ENCODE assay signal across 9 cellular contexts in genomic region chr17:2048805-2049204, GRCh38. TPM values are rescaled to one million over a fixed set of nuclear protein-coding genes. Genes with fewer than 3 reads are reported as not detected.
DNase-seq lines count a peak whose midpoint lies in the region; ATAC-seq and TF ChIP-seq lines count a peak whose summit lies in the region.
"Had no signal": no experiment of that assay in that cellular context is flagged by ENCODE, and none has a peak within 500 bp of the region (broad histone marks: within the 10 kb centered on the region; RNA-seq: fewer than 3 reads in every experiment).

No MANE protein-coding gene starts in this region.

- no peaks in the 10 kb centered on the region for H3K27me3 ChIP-seq in BJ (ENCODE audit: control insufficient read depth, insufficient read depth, low read length)
- H3K27me3 ChIP-seq in mammary epithelial cell (ENCODE audit: insufficient read depth, low read length): no peaks in the 10 kb centered on the region

- peak overlapping the region; percentile 86 for H3K4me2 ChIP-seq in mammary epithelial cell (ENCODE audit: insufficient read depth, low read depth, low read length)

- intact Hi-C loops in mammary epithelial cell (cut with micrococcal nuclease): loop anchor here (10.0 kb wide), 1 partner anchor 356 kb away; the partner anchor contains the start of gene MNT
- intact Hi-C loops in left cardiac atrium (cut with DNase I): no loop called here

- no peaks in the 10 kb centered on the region for H3K9me3 ChIP-seq in mammary epithelial cell (replicated peaks; ENCODE audit: insufficient read depth, low read length)

- H2AFZ ChIP-seq in mammary epithelial cell (ENCODE audit: low read depth, low read length): no peak overlapping the region

- no peak overlapping the region for H3K27ac Mint-ChIP-seq in nephron
- no peak overlapping the region for H3K27ac Mint-ChIP-seq in stimulated activated naive B cell treated with anti-CD40 and anti-IgM and Interleukin-4, amounts not matched to agents 10 μg/mL and 1 μg/mL and 100 μg/mL, for 72 hours

- 5% methylated on average over 3 of the region's 9 CpGs for WGBS in mammary epithelial cell (ENCODE audit: low coverage, missing lambda C conversion rate)

- DNase-seq in BJ (ENCODE audit: low read depth) (no peak), LNCaP clone FGC (ENCODE audit: low read depth) (no peak), mammary epithelial cell (no peak), omental fat pad (ENCODE audit: low spot score) (no peak), SK-N-DZ (ENCODE audit: low spot score) (no peak), left cardiac atrium (no peak)
- no peak for DNase-seq in stimulated activated naive B cell treated with anti-CD40 and anti-IgM and Interleukin-4, amounts not matched to agents 10 μg/mL and 1 μg/mL and 100 μg/mL, for 72 hours
- DNase-seq: effector CD8-positive, alpha-beta T cell had no signal

- TF ChIP-seq CTCF in BJ (IDR thresholded peaks at IDR 0.05; ENCODE audit: insufficient read depth, low read depth, low read length) (no peak), LNCaP clone FGC (IDR thresholded peaks at IDR 0.05; ENCODE audit: control insufficient read depth, extremely low read depth, insufficient read depth) (no peak), mammary epithelial cell (conservative IDR thresholded peaks at IDR 0.05 in 1 of 2, IDR thresholded peaks at IDR 0.05 in 1 of 2; ENCODE audit: extremely low read depth in 1 of 2, insufficient read depth in 1 of 2, low read depth in 1 of 2, low read length in 2 of 2) (no peak), nephron (IDR thresholded peaks at IDR 0.05; ENCODE audit: unreplicated experiment in 3 of 3) (no peak), omental fat pad (IDR thresholded peaks at IDR 0.05) (no peak)

- H3K4me3 ChIP-seq in BJ (ENCODE audit: low read depth, low read length) (peak overlapping the region; percentile 55), LNCaP clone FGC (ENCODE audit: low read depth, low read length) (peak overlapping the region; percentile 64), mammary epithelial cell (replicated peaks in 1 of 3; ENCODE audit: insufficient read depth in 1 of 3, low read depth in 2 of 3, low read length in 3 of 3) (peak overlapping the region; percentile 67 to 82 (median 71))

- ATAC-seq in omental fat pad (ENCODE audit: low FRiP score) (no peak), left cardiac atrium (no peak)
- ATAC-seq in stimulated activated naive B cell treated with anti-CD40 and anti-IgM and Interleukin-4, amounts not matched to agents 10 μg/mL and 1 μg/mL and 100 μg/mL, for 72 hours (replicated peaks): no peak

- peak overlapping the region; percentile 95 for H3K9ac ChIP-seq in mammary epithelial cell (ENCODE audit: insufficient read depth, low read length)

- dilution Hi-C loops in mammary epithelial cell (cut with HindIII; ENCODE audit: low sequenced_read_pairs): no loop called here

- BruUV-seq in mammary epithelial cell (replicated peaks; lab: Mats Ljungman, UMichigan): no TSS peak

- H4K20me1 ChIP-seq in mammary epithelial cell (ENCODE audit: insufficient read depth, low read length): no peaks in the 10 kb centered on the region

- H3K27ac ChIP-seq in mammary epithelial cell (ENCODE audit: insufficient read depth, low read depth, low read length): peak overlapping the region; percentile 90

- no peaks in the 10 kb centered on the region for H3K9me3 Mint-ChIP-seq in nephron
- no peaks in the 10 kb centered on the region for H3K9me3 Mint-ChIP-seq in stimulated activated naive B cell treated with anti-CD40 and anti-IgM and Interleukin-4, amounts not matched to agents 10 μg/mL and 1 μg/mL and 100 μg/mL, for 72 hours

- H3K4me3 Mint-ChIP-seq in nephron: peak overlapping the region; percentile 81 to 87 (median 84)
- peak overlapping the region in 1 of 2 donors; percentile 77 for H3K4me3 Mint-ChIP-seq in stimulated activated naive B cell treated with anti-CD40 and anti-IgM and Interleukin-4, amounts not matched to agents 10 μg/mL and 1 μg/mL and 100 μg/mL, for 72 hours

- H3K79me2 ChIP-seq in mammary epithelial cell (ENCODE audit: insufficient read depth, low read length): peaks cover 10% of the 10 kb centered on the region

- CTCF ChIA-PET in BJ (lab: Yijun Ruan, JAX): interaction anchor here (0.6 to 1.5 kb wide), 6 partner anchors 11 to 234 kb away, joined by 3 to 4 read pairs (median 3); no protein-coding TSS in a partner anchor
- CTCF ChIA-PET in mammary epithelial cell (lab: Charles Lee; ENCODE audit: low non-redundant PET): no interaction called here

- peaks cover 25% of the 10 kb centered on the region for H3K4me1 ChIP-seq in mammary epithelial cell (ENCODE audit: insufficient read depth, low read length)

- POLR2A ChIA-PET in BJ (lab: Charles Lee): no interaction called here

- H3K4me1 Mint-ChIP-seq in nephron: peaks cover 17% of the 10 kb centered on the region
- peaks cover 23 to 37% of the 10 kb centered on the region in 2 donors for H3K4me1 Mint-ChIP-seq in stimulated activated naive B cell treated with anti-CD40 and anti-IgM and Interleukin-4, amounts not matched to agents 10 μg/mL and 1 μg/mL and 100 μg/mL, for 72 hours

- H3K36me3 ChIP-seq in BJ (ENCODE audit: control insufficient read depth, insufficient read depth, low read length) (peaks cover 1% of the 10 kb centered on the region; the same call in 1 of the 2 replicates), mammary epithelial cell (ENCODE audit: insufficient read depth, low read length) (no peaks in the 10 kb centered on the region)

- H3K27me3 Mint-ChIP-seq in nephron (ENCODE audit: low read depth): peaks cover 41% of the 10 kb centered on the region
- H3K27me3 Mint-ChIP-seq in stimulated activated naive B cell treated with anti-CD40 and anti-IgM and Interleukin-4, amounts not matched to agents 10 μg/mL and 1 μg/mL and 100 μg/mL, for 72 hours: peaks cover 24 to 25% of the 10 kb centered on the region in 2 donors

- H3K36me3 Mint-ChIP-seq in nephron (ENCODE audit: low read depth): peaks cover 5% of the 10 kb centered on the region
- H3K36me3 Mint-ChIP-seq in stimulated activated naive B cell treated with anti-CD40 and anti-IgM and Interleukin-4, amounts not matched to agents 10 μg/mL and 1 μg/mL and 100 μg/mL, for 72 hours: peaks cover 11 to 14% of the 10 kb centered on the region in 2 donors

- in situ Hi-C loops in mammary epithelial cell (cut with MboI; ENCODE audit: low sequenced_read_pairs in 2 of 2): loop anchor here in 1 of 2 donors (25.0 kb wide), 1 partner anchor 337 kb away; the partner anchor contains the start of genes TLCD2 and WDR81

RNA-seq across cellular contexts. Expression of gene HIC1, which starts 6.1 kb away (rescaled TPM):
- polyA plus RNA-seq in BJ (2011; rRNA removed): 14.8 and 15.1 TPM in 2 replicates
- 10.3 and 11.1 TPM in 2 replicates for polyA minus RNA-seq in BJ (2011; rRNA and poly(A)+ RNA removed)
- total RNA-seq in mammary epithelial cell: 1 to 10 TPM in 1 of 2 donors, under 1 TPM in 1; 0.67 to 1.3 TPM
- 0.20 TPM for polyA plus RNA-seq in mammary epithelial cell
- polyA minus RNA-seq in mammary epithelial cell: not detected
- 10 to 100 TPM in 3 of 4 donors, 1 to 10 TPM in 1; 9.9 to 63.8 (median 37.3) TPM for total RNA-seq in omental fat pad
- 0.89 and 4.4 TPM in 2 replicates for polyA plus RNA-seq in SK-N-DZ (2014; cell fraction: cytosol; rRNA removed)
- 9.0 and 14.7 TPM in 2 replicates for polyA plus RNA-seq in SK-N-DZ (2014; cell fraction: nucleus; rRNA removed)
- 10 to 100 TPM; 20.6 to 22.1 TPM for total RNA-seq in left cardiac atrium

RNA-seq across cellular contexts. Expression of gene OVCA2, which starts 7.0 kb away (rescaled TPM):
- polyA plus RNA-seq in BJ (2011; rRNA removed) (42.0 and 56.7 TPM in 2 replicates), mammary epithelial cell (68.4 TPM)
- 12.0 and 19.1 TPM in 2 replicates for polyA minus RNA-seq in BJ (2011; rRNA and poly(A)+ RNA removed)
- total RNA-seq in mammary epithelial cell (10 to 100 TPM; 44.1 to 65.7 TPM), omental fat pad (10 to 100 TPM; 21.1 to 30.4 (median 26.2) TPM), left cardiac atrium (10 to 100 TPM; 15.4 to 26.5 TPM)
- 28.3 TPM for polyA minus RNA-seq in mammary epithelial cell
- 40.6 and 46.7 TPM in 2 replicates for polyA plus RNA-seq in SK-N-DZ (2014; cell fraction: cytosol; rRNA removed)
- polyA plus RNA-seq in SK-N-DZ (2014; cell fraction: nucleus; rRNA removed): 28.2 and 44.6 TPM in 2 replicates

RNA-seq across cellular contexts. Expression of gene DPH1, which starts 18.9 kb away (rescaled TPM):
- 36.1 and 54.6 TPM in 2 replicates for polyA plus RNA-seq in BJ (2011; rRNA removed)
- 41.5 and 59.5 TPM in 2 replicates for polyA minus RNA-seq in BJ (2011; rRNA and poly(A)+ RNA removed)
- total RNA-seq in mammary epithelial cell: 10 to 100 TPM; 29.0 to 36.2 TPM
- polyA plus RNA-seq in mammary epithelial cell: 27.4 TPM
- polyA minus RNA-seq in mammary epithelial cell: 64.4 TPM
- 10 to 100 TPM; 36.8 to 53.1 (median 37.6) TPM for total RNA-seq in omental fat pad
- polyA plus RNA-seq in SK-N-DZ (2014; cell fraction: cytosol; rRNA removed): 48.4 and 48.9 TPM in 2 replicates
- 129 and 146 TPM in 2 replicates for polyA plus RNA-seq in SK-N-DZ (2014; cell fraction: nucleus; rRNA removed)
- 10 to 100 TPM; 21.2 to 30.8 TPM for total RNA-seq in left cardiac atrium

RNA-seq across cellular contexts. Expression of gene RTN4RL1, which starts 23.7 kb away (rescaled TPM):
- polyA plus RNA-seq in BJ (2011; rRNA removed) (0.16 and 0.32 TPM in 2 replicates), mammary epithelial cell (2.5 TPM)
- polyA minus RNA-seq in BJ (2011; rRNA and poly(A)+ RNA removed): 0.05 TPM in 2 replicates
- total RNA-seq in mammary epithelial cell (1 to 10 TPM in 1 of 2 donors, under 1 TPM in 1; under 0.01 to 5.7 TPM), omental fat pad (1 to 10 TPM; 4.5 to 5.2 (median 4.6) TPM), left cardiac atrium (1 to 10 TPM; 6.2 to 7.6 TPM)
- 1.6 TPM for polyA minus RNA-seq in mammary epithelial cell
- polyA plus RNA-seq in SK-N-DZ (2014; cell fraction: cytosol; rRNA removed): not detected in 2 replicates
- polyA plus RNA-seq in SK-N-DZ (2014; cell fraction: nucleus; rRNA removed): 0.34 TPM in 1 of 2 replicates, not detected in the other

Comparison
In these comparisons a context has a peak if more than half of its experiments do, and no peak if none do; other contexts are left out.
1. RNA of gene HIC1, which starts 6.1 kb away (total RNA-seq): 9.9 to 63.8 TPM in omental fat pad and 20.6 to 22.1 TPM in left cardiac atrium; 0.67 to 1.3 TPM in mammary epithelial cell; every median in the first group is over 4 times any median in the second.
2. Peak in every context shown above with its lines, with median percentiles within 50 percentile points of each other: H3K4me3 ChIP-seq.